Comparison of ENCODE assay signal across 8 cellular contexts in the genomic region with DNA sequence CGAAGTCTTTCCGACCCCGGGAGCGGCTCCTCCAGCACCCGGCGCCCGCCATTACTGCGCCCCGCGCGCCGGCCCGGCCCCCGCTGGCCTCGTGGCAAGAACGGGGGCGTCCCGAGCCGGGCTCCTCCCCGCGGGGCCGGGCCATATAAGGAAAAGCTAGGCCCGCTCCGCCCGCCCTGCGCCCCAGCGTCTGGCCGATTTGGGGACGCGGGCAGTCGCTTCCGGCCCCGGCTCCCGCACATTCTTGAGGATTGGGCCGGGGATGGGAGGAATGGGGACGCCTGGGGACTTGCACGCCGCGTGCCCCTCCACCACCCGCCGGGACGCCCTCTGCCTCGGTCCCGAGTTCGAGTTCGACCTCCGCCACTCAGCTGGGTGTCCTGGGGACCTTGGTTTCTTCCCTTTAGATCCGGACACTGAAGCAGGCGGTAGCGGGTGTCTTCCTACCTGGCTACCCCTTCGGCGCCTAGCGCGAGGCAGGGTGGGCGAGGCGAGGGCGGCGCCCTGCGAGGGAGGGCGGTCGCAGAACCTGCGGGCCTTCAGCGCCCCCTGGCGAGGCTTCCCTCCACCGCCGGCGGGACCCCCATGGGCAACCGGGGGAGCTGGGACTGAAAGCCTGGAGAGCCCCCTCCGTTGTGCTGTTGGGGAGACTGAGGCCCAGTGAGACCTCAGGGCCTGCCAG. TPM values are rescaled to one million over a fixed set of nuclear protein-coding genes. Genes with fewer than 3 reads are reported as not detected.
DNase-seq lines count a peak whose midpoint lies in the region; ATAC-seq, FAIRE-seq and TF ChIP-seq lines count a peak whose summit lies in the region.

No MANE protein-coding gene starts in this region.

- DNase-seq in RWPE1 (ENCODE audit: low spot score) (no peak), frontal cortex (ENCODE audit: low spot score in 2 of 2) (peak; percentile 94 to 98), nucleus accumbens (lab: John Stamatoyannopoulos, UW) (peak in 53 of 56 donors; percentile 43 to 93 (median 78)), NCI-H2196 treated with DMSO at 0.1 percent for 48 hours (lab: John Stamatoyannopoulos, UW; ENCODE audit: unreplicated experiment) (no peak)
- peak; percentile 72 to 84 (median 74) for DNase-seq in activated naive CD4-positive, alpha-beta T cell (lab: John Stamatoyannopoulos, UW)

- peak; percentile 57 for ATAC-seq in HG03064 (IDR thresholded peaks at IDR 0.05; ENCODE audit: low read depth, unreplicated experiment)

- peak; percentile 80 for TF ChIP-seq POLR2A in GM18526 (IDR thresholded peaks at IDR 0.05; ENCODE audit: extremely low read depth, insufficient read length)

- H3K27ac ChIP-seq in RWPE1 (peak overlapping the region; percentile 86), temporal lobe (ENCODE audit: low read depth, low read length) (peak overlapping the region; percentile 95)

- POLR2A ChIA-PET in RWPE1 (lab: Yijun Ruan, JAX; ENCODE audit: low non-redundant PET) = interaction anchor here (0.6 kb wide), 1 partner anchor 140 kb away, joined by 4 read pairs; no protein-coding TSS in a partner anchor

- peak; percentile 78 for TF ChIP-seq CTCF in RWPE1 (conservative IDR thresholded peaks at IDR 0.05; ENCODE audit: low read depth)

- no peak for FAIRE-seq in frontal cortex (lab: Jason Lieb, UNC)

- CTCF ChIA-PET in RWPE1 (lab: Yijun Ruan, JAX) = interaction anchor here (0.6 to 1.4 kb wide), 6 partner anchors 9 to 235 kb away, joined by 3 to 7 read pairs (median 4); a partner anchor contains a TSS

RNA-seq across cellular contexts. Expression of a gene that starts 3.8 kb away (rescaled TPM):
- total RNA-seq in frontal cortex = 9.0 TPM
- 8.9 TPM for total RNA-seq in temporal lobe

RNA-seq across cellular contexts. Expression of a gene that starts 22.4 kb away (rescaled TPM):
- total RNA-seq in frontal cortex (11.8 TPM), temporal lobe (18.4 TPM)

RNA-seq across cellular contexts. Expression of a gene that starts 37.8 kb away (rescaled TPM):
- total RNA-seq in frontal cortex (2.0 TPM), temporal lobe (2.5 TPM)

RNA-seq across cellular contexts. Expression of a gene that starts 55.4 kb away (rescaled TPM):
- total RNA-seq in frontal cortex (under 0.01 TPM), temporal lobe (under 0.01 TPM)

Comparison
In these comparisons a context has a peak if more than half of its experiments do, and no peak if none do; other contexts are left out.
1. DNase-seq: peak in activated naive CD4-positive, alpha-beta T cell (4 of 4), frontal cortex (2 of 2) and nucleus accumbens (53 of 56); none in RWPE1 (single experiment) and NCI-H2196 treated with DMSO at 0.1 percent for 48 hours (single experiment).